Comparison of ENCODE assay signal across 14 cellular contexts in genomic region chr20:15199698-15200097, GRCh38.
A peak's percentile ranks its signal among the peaks of the same experiment; 100 is the strongest.
DNase-seq lines count a peak whose midpoint lies in the region; ATAC-seq, FAIRE-seq and TF ChIP-seq lines count a peak whose summit lies in the region.
"Had no signal": no experiment of that assay in that cellular context is flagged by ENCODE, and none has a peak within 500 bp of the region (broad histone marks: within the 10 kb centered on the region; RNA-seq: fewer than 3 reads in every experiment).

No MANE protein-coding gene starts in this region.

- ATAC-seq in GM18907 (IDR thresholded peaks at IDR 0.05; ENCODE audit: unreplicated experiment): peak; percentile 60
- peak; percentile 54 for ATAC-seq in GM21619 (IDR thresholded peaks at IDR 0.05; ENCODE audit: unreplicated experiment)
- peak; percentile 32 for ATAC-seq in HG03066 (IDR thresholded peaks at IDR 0.05; ENCODE audit: low read depth, unreplicated experiment)
- peak; percentile 87 for ATAC-seq in GM12878

- H3K9me3 ChIP-seq in GM12878 (replicated peaks; ENCODE audit: control insufficient read depth, insufficient read depth, low read length) (no peaks in the 10 kb centered on the region), left ventricle myocardium inferior (replicated peaks) (peaks cover 10% of the 10 kb centered on the region)

- H4K20me1 ChIP-seq in GM12878 (ENCODE audit: control insufficient read depth, insufficient read depth): no peaks in the 10 kb centered on the region

- POLR2A ChIA-PET in GM12878 (lab: Charles Lee): no interaction called here

- intact Hi-C loops in GM12878 (cut with micrococcal nuclease; ENCODE audit: unreplicated experiment) (loop anchor here (5.0 to 10.0 kb wide), 2 partner anchors 118 to 365 kb away; no protein-coding TSS in a partner anchor), left ventricle myocardium inferior (cut with micrococcal nuclease) (no loop called here)

- WGBS in GM12878 (ENCODE audit: insufficient coverage, insufficient replicate concordance, low lambda C conversion rate, missing lambda C conversion rate): 0% methylated on average over 1 of the region's 1 CpG

- no peak for TF ChIP-seq POLR2A in GM12878 (IDR thresholded peaks at IDR 0.05; ENCODE audit: low read depth, low read length)

- H3K27ac ChIP-seq in GM12878 (ENCODE audit: control insufficient read depth, insufficient read depth) (no peak overlapping the region), coronary artery (no peak overlapping the region), left ventricle myocardium inferior (replicated peaks) (no peak overlapping the region)

- no peak overlapping the region for H3K4me3 ChIP-seq in GM12878
- H3K4me3 ChIP-seq in coronary artery: no peak overlapping the region
- no peak overlapping the region for H3K4me3 ChIP-seq in left ventricle myocardium inferior

- no peaks in the 10 kb centered on the region for H3K79me2 ChIP-seq in GM12878 (ENCODE audit: control insufficient read depth, insufficient read depth, low read length)

- H2AFZ ChIP-seq in GM12878 (ENCODE audit: control insufficient read depth, low read depth, low read length): no peak overlapping the region; the same call in 1 of the 2 replicates

- RAD21 ChIA-PET in GM12878 (lab: Charles Lee; ENCODE audit: unreplicated experiment): no interaction called here

- no TSS peak for BruUV-seq in GM12878 (replicated peaks; lab: Mats Ljungman, UMichigan)

- TF ChIP-seq CTCF in GM12878 (IDR thresholded peaks at IDR 0.05 in 2 of 3, conservative IDR thresholded peaks at IDR 0.05 in 1 of 3; ENCODE audit: control insufficient read depth in 2 of 3, extremely low read depth in 1 of 3, insufficient read depth in 1 of 3, low read depth in 3 of 3, low read length in 3 of 3): no peak
- TF ChIP-seq CTCF in coronary artery (IDR thresholded peaks at IDR 0.05): no peak
- TF ChIP-seq CTCF in left ventricle myocardium inferior (IDR thresholded peaks at IDR 0.05; ENCODE audit: borderline replicate concordance): no peak

- no peak for TF ChIP-seq EP300 in GM12878 (IDR thresholded peaks at IDR 0.05; ENCODE audit: borderline replicate concordance in 1 of 2, control insufficient read depth in 1 of 2, low read depth in 2 of 2, low read length in 2 of 2)

- peak overlapping the region; percentile 35; the same call in 1 of the 2 replicates for H3K4me2 ChIP-seq in GM12878 (ENCODE audit: control insufficient read depth, insufficient read depth)

- SMC1A ChIA-PET in GM12878 (lab: Charles Lee; ENCODE audit: uncharacterized antibody, unreplicated experiment): no interaction called here

- H3K36me3 ChIP-seq in GM12878 (ENCODE audit: control insufficient read depth in 2 of 2, insufficient read depth in 2 of 2, low read length in 1 of 2) (no peaks in the 10 kb centered on the region), left ventricle myocardium inferior (no peaks in the 10 kb centered on the region)

- FAIRE-seq in GM12878 (lab: Jason Lieb, UNC): no peak
- FAIRE-seq: colon, islet of Langerhans had no signal

- DNase-seq in GM12878 (ENCODE audit: low read depth, low spot score): no peak
- DNase-seq in activated naive CD4-positive, alpha-beta T cell (lab: John Stamatoyannopoulos, UW): no peak
- no peak for DNase-seq in activated CD4-positive, CD25-positive, alpha-beta regulatory T cell treated with anti-CD3 and anti-CD28 coated beads, Interleukin-2, amount 50 U/mL, for 72 hours
- DNase-seq in coronary artery (ENCODE audit: low spot score): no peak
- DNase-seq in left ventricle myocardium inferior: no peak
- DNase-seq: CD8-positive, alpha-beta memory T cell; HFFc6; retina; stimulated activated CD4-positive, alpha-beta T cell treated with anti-CD3 and anti-CD28 coated beads, Interleukin-4, amount 100 ng/mL, for 4 hours had no signal

- H3K4me1 ChIP-seq in GM12878 (ENCODE audit: control insufficient read depth, insufficient read depth, low read length) (peaks cover 8% of the 10 kb centered on the region), left ventricle myocardium inferior (no peaks in the 10 kb centered on the region)

- H3K27me3 ChIP-seq in GM12878 (replicated peaks in 1 of 2; ENCODE audit: control insufficient read depth in 2 of 2, insufficient read depth in 2 of 2, low read length in 1 of 2) (no peaks in the 10 kb centered on the region), left ventricle myocardium inferior (ENCODE audit: low read depth) (no peaks in the 10 kb centered on the region)

- in situ Hi-C loops in GM12878 (cut with MboI): no loop called here

- no peak overlapping the region for H3K9ac ChIP-seq in GM12878 (ENCODE audit: control insufficient read depth, insufficient read depth, low read length)

- TF ChIP-seq RAD21 in GM12878 (IDR thresholded peaks at IDR 0.05; ENCODE audit: insufficient read depth, low read depth, low read length): no peak

- CTCF ChIA-PET in GM12878 (lab: Yijun Ruan, JAX): no interaction called here

TF ChIP-seq in GM12878, 131 proteins besides CTCF, POLR2A, EP300 and RAD21:
- TF ChIP-seq TAF1 (IDR thresholded peaks at IDR 0.05; ENCODE audit: borderline replicate concordance, low read depth, low read length) (no peak), ZNF207 (IDR thresholded peaks at IDR 0.05; ENCODE audit: borderline replicate concordance) (no peak)

Comparison
In these comparisons a context has a peak if more than half of its experiments do, and no peak if none do; other contexts are left out.
1. ATAC-seq: peak in every context shown above with its lines; median percentile 87 in GM12878; 60 in GM18907; 54 in GM21619; 32 in HG03066.